22 cellular contexts compared by ENCODE assay signal in the genomic region with DNA sequence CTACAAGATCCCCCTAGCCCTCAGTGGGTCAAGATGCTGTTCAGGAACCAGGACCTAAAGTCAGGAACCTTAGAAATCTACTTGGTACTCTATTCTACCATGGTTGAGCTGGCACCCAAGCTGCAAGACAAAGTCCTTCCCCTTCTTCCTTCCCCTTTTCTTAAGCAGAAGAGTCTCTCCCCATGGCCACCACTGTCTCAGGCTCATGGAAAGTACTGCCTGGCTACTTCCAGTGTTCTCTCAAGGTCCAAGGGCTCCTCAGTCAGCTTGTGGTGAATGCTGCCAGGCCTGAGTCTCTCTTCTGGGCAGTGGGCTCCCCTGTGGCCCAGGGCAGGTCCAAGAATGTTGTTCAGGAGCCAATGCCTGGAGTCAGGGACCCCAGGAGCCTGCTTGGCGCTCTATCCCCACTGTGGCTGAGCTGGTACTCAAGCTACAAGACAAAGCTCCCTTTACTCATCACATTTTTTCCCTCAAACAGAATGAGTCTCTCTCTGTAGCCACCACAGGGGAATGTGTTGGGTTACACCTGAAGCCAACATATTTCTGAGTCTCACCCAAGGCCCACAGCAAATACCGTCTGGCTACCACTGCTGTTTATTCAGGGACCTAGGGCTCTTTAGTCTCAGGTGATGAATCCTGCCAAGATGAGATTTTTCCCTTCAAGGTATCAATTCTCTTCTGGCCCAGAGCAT. TPM values are rescaled to one million over a fixed set of nuclear protein-coding genes. Genes with fewer than 3 reads are reported as not detected.
DNase-seq lines count a peak whose midpoint lies in the region; ATAC-seq, FAIRE-seq and TF ChIP-seq lines count a peak whose summit lies in the region.
"Had no signal": no experiment of that assay in that cellular context is flagged by ENCODE, and none has a peak within 500 bp of the region (broad histone marks: within the 10 kb centered on the region; RNA-seq: fewer than 3 reads in every experiment).

No MANE protein-coding gene starts in this region.

- FAIRE-seq in H54 (lab: Jason Lieb, UNC): no peak

- no peaks in the 10 kb centered on the region for H3K9me3 ChIP-seq in upper lobe of right lung
- H3K9me3 ChIP-seq: breast epithelium, prostate gland had no signal

- peak overlapping the region; percentile 28 for H3K27ac ChIP-seq in epithelial cell of prostate
- H3K27ac ChIP-seq in upper lobe of right lung: no peak overlapping the region
- H3K27ac ChIP-seq: 22Rv1, coronary artery, prostate gland had no signal

- TF ChIP-seq CTCF in upper lobe of right lung (IDR thresholded peaks at IDR 0.05): no peak

- no peaks in the 10 kb centered on the region for H3K4me1 ChIP-seq in upper lobe of right lung
- H3K4me1 ChIP-seq: breast epithelium, prostate gland had no signal

- ATAC-seq in upper lobe of right lung: peak; percentile 61
- no peak for ATAC-seq in HG03432 (IDR thresholded peaks at IDR 0.05; ENCODE audit: unreplicated experiment)
- ATAC-seq: T-helper 17 cell had no signal

- no peaks in the 10 kb centered on the region for H3K27me3 ChIP-seq in upper lobe of right lung
- H3K27me3 ChIP-seq: breast epithelium had no signal

- H3K36me3 ChIP-seq in upper lobe of right lung: no peaks in the 10 kb centered on the region
- H3K36me3 ChIP-seq: breast epithelium, prostate gland had no signal

- no peak overlapping the region for H3K4me3 ChIP-seq in upper lobe of right lung
- H3K4me3 ChIP-seq: breast epithelium, coronary artery, prostate gland had no signal

- no peak for TF ChIP-seq POLR2A in H54 (IDR thresholded peaks at IDR 0.05; ENCODE audit: low read depth, low read length)

- intact Hi-C loops in upper lobe of right lung (cut with DNase I): no loop called here

- DNase-seq in SIG-M5 treated with dmso at 0.1 percent for 504 hours (lab: John Stamatoyannopoulos, UW; ENCODE audit: unreplicated experiment): peak; percentile 54
- DNase-seq in SIG-M5 (lab: John Stamatoyannopoulos, UW): no peak
- peak; percentile 9 to 67 for DNase-seq in NOMO-1 (lab: John Stamatoyannopoulos, UW; ENCODE audit: unreplicated experiment in 2 of 2)
- no peak for DNase-seq in epithelial cell of prostate (ENCODE audit: low read depth, low spot score)
- DNase-seq in upper lobe of right lung: no peak
- no peak for DNase-seq in H54 (ENCODE audit: insufficient read length, low spot score)
- DNase-seq in SHP77 treated with DMSO at 0.1 percent for 48 hours (lab: John Stamatoyannopoulos, UW): no peak
- DNase-seq: activated B cell treated with CpG ODN at 0.5 μM for 24 hours; activated CD4-positive, alpha-beta T cell treated with anti-CD3 and anti-CD28 coated beads, Interleukin-2, amount 50 U/mL, for 48 hours; activated effector memory CD4-positive, alpha-beta T cell treated with anti-CD3 and anti-CD28 coated beads, Interleukin-2, amount 50 U/mL, for 16 hours; NCI-H1092 treated with DMSO at 0.1 percent for 48 hours; NCI-H2081; NCI-H524; Right ventricle myocardium superior; stimulated activated CD4-positive, alpha-beta T cell treated with anti-CD3 and anti-CD28 coated beads, Interleukin-2, amount 100 ng/mL, for 24 hours; T-helper 17 cell had no signal

RNA-seq across cellular contexts. Expression of a gene that starts 18.1 kb away (rescaled TPM):
- total RNA-seq in upper lobe of right lung: 0.96 TPM

RNA-seq across cellular contexts. Expression of a gene that starts 44.8 kb away (rescaled TPM):
- 9.4 TPM for total RNA-seq in upper lobe of right lung
- total RNA-seq: neural crest cell had no signal

Comparison
In these comparisons a context has a peak if more than half of its experiments do, and no peak if none do; other contexts are left out.
1. DNase-seq: peak in SIG-M5 treated with dmso at 0.1 percent for 504 hours (single experiment) and NOMO-1 (2 of 2); none in SIG-M5 (single experiment), epithelial cell of prostate (single experiment), upper lobe of right lung (single experiment), H54 (single experiment) and SHP77 treated with DMSO at 0.1 percent for 48 hours (single experiment).